1 cellular context compared by ENCODE assay signal in the genomic region with DNA sequence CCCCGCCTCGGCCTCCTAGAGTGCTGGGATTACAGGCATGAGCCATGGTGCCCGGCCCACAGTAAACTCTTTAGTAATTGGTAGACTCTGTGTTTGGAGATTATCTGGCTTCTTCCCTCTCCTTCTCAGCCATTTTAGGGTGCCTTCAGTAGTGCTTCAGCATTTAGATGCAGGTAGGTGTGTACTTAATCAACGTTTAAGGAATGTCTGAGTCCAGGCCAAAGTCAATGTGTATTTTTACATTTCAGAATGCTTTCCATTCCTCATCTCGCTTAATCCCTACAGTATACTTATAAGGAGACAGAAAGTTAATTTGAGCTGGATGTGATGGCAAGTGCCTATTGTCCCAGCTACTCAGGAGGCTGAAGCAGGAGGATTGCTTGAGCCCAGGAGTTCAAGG.
TF ChIP-seq lines count a peak whose summit lies in the region.

No MANE protein-coding gene starts in this region.

TF ChIP-seq in WTC11, 78 proteins besides CTCF, POLR2A, EP300 and RAD21 (continued from another document):
- TF ChIP-seq, protein P1, sequence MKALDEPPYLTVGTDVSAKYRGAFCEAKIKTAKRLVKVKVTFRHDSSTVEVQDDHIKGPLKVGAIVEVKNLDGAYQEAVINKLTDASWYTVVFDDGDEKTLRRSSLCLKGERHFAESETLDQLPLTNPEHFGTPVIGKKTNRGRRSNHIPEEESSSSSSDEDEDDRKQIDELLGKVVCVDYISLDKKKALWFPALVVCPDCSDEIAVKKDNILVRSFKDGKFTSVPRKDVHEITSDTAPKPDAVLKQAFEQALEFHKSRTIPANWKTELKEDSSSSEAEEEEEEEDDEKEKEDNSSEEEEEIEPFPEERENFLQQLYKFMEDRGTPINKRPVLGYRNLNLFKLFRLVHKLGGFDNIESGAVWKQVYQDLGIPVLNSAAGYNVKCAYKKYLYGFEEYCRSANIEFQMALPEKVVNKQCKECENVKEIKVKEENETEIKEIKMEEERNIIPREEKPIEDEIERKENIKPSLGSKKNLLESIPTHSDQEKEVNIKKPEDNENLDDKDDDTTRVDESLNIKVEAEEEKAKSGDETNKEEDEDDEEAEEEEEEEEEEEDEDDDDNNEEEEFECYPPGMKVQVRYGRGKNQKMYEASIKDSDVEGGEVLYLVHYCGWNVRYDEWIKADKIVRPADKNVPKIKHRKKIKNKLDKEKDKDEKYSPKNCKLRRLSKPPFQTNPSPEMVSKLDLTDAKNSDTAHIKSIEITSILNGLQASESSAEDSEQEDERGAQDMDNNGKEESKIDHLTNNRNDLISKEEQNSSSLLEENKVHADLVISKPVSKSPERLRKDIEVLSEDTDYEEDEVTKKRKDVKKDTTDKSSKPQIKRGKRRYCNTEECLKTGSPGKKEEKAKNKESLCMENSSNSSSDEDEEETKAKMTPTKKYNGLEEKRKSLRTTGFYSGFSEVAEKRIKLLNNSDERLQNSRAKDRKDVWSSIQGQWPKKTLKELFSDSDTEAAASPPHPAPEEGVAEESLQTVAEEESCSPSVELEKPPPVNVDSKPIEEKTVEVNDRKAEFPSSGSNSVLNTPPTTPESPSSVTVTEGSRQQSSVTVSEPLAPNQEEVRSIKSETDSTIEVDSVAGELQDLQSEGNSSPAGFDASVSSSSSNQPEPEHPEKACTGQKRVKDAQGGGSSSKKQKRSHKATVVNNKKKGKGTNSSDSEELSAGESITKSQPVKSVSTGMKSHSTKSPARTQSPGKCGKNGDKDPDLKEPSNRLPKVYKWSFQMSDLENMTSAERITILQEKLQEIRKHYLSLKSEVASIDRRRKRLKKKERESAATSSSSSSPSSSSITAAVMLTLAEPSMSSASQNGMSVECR (CRISPR knock-in tag; IDR thresholded peaks at IDR 0.05; ENCODE audit: borderline replicate concordance): no peak
- TF ChIP-seq, protein P2, sequence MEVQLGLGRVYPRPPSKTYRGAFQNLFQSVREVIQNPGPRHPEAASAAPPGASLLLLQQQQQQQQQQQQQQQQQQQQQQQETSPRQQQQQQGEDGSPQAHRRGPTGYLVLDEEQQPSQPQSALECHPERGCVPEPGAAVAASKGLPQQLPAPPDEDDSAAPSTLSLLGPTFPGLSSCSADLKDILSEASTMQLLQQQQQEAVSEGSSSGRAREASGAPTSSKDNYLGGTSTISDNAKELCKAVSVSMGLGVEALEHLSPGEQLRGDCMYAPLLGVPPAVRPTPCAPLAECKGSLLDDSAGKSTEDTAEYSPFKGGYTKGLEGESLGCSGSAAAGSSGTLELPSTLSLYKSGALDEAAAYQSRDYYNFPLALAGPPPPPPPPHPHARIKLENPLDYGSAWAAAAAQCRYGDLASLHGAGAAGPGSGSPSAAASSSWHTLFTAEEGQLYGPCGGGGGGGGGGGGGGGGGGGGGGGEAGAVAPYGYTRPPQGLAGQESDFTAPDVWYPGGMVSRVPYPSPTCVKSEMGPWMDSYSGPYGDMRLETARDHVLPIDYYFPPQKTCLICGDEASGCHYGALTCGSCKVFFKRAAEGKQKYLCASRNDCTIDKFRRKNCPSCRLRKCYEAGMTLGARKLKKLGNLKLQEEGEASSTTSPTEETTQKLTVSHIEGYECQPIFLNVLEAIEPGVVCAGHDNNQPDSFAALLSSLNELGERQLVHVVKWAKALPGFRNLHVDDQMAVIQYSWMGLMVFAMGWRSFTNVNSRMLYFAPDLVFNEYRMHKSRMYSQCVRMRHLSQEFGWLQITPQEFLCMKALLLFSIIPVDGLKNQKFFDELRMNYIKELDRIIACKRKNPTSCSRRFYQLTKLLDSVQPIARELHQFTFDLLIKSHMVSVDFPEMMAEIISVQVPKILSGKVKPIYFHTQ (CRISPR knock-in tag; IDR thresholded peaks at IDR 0.05): no peak
- TF ChIP-seq, protein P3, sequence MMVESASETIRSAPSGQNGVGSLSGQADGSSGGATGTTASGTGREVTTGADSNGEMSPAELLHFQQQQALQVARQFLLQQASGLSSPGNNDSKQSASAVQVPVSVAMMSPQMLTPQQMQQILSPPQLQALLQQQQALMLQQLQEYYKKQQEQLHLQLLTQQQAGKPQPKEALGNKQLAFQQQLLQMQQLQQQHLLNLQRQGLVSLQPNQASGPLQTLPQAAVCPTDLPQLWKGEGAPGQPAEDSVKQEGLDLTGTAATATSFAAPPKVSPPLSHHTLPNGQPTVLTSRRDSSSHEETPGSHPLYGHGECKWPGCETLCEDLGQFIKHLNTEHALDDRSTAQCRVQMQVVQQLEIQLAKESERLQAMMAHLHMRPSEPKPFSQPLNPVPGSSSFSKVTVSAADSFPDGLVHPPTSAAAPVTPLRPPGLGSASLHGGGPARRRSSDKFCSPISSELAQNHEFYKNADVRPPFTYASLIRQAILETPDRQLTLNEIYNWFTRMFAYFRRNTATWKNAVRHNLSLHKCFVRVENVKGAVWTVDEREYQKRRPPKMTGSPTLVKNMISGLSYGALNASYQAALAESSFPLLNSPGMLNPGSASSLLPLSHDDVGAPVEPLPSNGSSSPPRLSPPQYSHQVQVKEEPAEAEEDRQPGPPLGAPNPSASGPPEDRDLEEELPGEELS (CRISPR knock-in tag; IDR thresholded peaks at IDR 0.05): no peak
- TF ChIP-seq, protein P4, sequence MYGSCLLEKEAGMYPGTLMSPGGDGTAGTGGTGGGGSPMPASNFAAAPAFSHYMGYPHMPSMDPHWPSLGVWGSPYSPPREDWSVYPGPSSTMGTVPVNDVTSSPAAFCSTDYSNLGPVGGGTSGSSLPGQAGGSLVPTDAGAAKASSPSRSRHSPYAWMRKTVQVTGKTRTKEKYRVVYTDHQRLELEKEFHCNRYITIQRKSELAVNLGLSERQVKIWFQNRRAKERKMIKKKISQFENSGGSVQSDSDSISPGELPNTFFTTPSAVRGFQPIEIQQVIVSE (CRISPR knock-in tag; IDR thresholded peaks at IDR 0.05; ENCODE audit: borderline replicate concordance): no peak
- TF ChIP-seq, protein P5, sequence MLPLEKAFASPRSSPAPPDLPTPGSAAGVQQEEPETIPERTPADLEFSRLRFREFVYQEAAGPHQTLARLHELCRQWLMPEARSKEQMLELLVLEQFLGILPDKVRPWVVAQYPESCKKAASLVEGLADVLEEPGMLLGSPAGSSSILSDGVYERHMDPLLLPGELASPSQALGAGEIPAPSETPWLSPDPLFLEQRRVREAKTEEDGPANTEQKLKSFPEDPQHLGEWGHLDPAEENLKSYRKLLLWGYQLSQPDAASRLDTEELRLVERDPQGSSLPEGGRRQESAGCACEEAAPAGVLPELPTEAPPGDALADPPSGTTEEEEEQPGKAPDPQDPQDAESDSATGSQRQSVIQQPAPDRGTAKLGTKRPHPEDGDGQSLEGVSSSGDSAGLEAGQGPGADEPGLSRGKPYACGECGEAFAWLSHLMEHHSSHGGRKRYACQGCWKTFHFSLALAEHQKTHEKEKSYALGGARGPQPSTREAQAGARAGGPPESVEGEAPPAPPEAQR (CRISPR knock-in tag; IDR thresholded peaks at IDR 0.05): no peak
- TF ChIP-seq JAZF1 (CRISPR knock-in tag; IDR thresholded peaks at IDR 0.05) (no peak), TEAD4 (CRISPR knock-in tag; IDR thresholded peaks at IDR 0.05) (no peak), KAT7 (CRISPR knock-in tag; IDR thresholded peaks at IDR 0.05; ENCODE audit: borderline replicate concordance) (no peak), ZNF232 (CRISPR knock-in tag; IDR thresholded peaks at IDR 0.05) (no peak), CREM (CRISPR knock-in tag; IDR thresholded peaks at IDR 0.05) (no peak), JUN (CRISPR knock-in tag; IDR thresholded peaks at IDR 0.05) (no peak), ZNF396 (CRISPR knock-in tag; IDR thresholded peaks at IDR 0.05; ENCODE audit: borderline replicate concordance) (no peak)
- TF ChIP-seq, protein P6, sequence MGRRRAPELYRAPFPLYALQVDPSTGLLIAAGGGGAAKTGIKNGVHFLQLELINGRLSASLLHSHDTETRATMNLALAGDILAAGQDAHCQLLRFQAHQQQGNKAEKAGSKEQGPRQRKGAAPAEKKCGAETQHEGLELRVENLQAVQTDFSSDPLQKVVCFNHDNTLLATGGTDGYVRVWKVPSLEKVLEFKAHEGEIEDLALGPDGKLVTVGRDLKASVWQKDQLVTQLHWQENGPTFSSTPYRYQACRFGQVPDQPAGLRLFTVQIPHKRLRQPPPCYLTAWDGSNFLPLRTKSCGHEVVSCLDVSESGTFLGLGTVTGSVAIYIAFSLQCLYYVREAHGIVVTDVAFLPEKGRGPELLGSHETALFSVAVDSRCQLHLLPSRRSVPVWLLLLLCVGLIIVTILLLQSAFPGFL (CRISPR knock-in tag; IDR thresholded peaks at IDR 0.05; ENCODE audit: borderline replicate concordance): no peak
- TF ChIP-seq, protein P7, sequence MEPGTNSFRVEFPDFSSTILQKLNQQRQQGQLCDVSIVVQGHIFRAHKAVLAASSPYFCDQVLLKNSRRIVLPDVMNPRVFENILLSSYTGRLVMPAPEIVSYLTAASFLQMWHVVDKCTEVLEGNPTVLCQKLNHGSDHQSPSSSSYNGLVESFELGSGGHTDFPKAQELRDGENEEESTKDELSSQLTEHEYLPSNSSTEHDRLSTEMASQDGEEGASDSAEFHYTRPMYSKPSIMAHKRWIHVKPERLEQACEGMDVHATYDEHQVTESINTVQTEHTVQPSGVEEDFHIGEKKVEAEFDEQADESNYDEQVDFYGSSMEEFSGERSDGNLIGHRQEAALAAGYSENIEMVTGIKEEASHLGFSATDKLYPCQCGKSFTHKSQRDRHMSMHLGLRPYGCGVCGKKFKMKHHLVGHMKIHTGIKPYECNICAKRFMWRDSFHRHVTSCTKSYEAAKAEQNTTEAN (CRISPR knock-in tag; IDR thresholded peaks at IDR 0.05): no peak
- TF ChIP-seq, protein P8, sequence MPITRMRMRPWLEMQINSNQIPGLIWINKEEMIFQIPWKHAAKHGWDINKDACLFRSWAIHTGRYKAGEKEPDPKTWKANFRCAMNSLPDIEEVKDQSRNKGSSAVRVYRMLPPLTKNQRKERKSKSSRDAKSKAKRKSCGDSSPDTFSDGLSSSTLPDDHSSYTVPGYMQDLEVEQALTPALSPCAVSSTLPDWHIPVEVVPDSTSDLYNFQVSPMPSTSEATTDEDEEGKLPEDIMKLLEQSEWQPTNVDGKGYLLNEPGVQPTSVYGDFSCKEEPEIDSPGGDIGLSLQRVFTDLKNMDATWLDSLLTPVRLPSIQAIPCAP (CRISPR knock-in tag; IDR thresholded peaks at IDR 0.05): no peak
TF ChIP-seq in WTC11: peak in this region for 0.
